In genomic region chr17:39729280-39729851, GRCh38 we compare ENCODE assay signal across 1 cellular context.
TF ChIP-seq lines count a peak whose summit lies in the region.

No MANE protein-coding gene starts in this region.

TF ChIP-seq in HepG2, 621 proteins besides CTCF, POLR2A, EP300 and RAD21:
- TF ChIP-seq SRF (IDR thresholded peaks at IDR 0.05; ENCODE audit: low read depth, low read length) (no peak), POLR2G (IDR thresholded peaks at IDR 0.05; ENCODE audit: low read depth, low read length) (0 out of 2 replicates have a peak, but pooled peaks have one; percentile 5), FOXO4 (CRISPR knock-in tag; conservative IDR thresholded peaks at IDR 0.05) (0 out of 2 replicates have a peak, but pooled peaks have one; percentile 45), ZNF296 (CRISPR knock-in tag; conservative IDR thresholded peaks at IDR 0.05) (0 out of 2 replicates have a peak, but pooled peaks have one; percentile 33), RBM22 (optimal IDR thresholded peaks at IDR 0.05; ENCODE audit: low read length) (peak; percentile 76), AHDC1 (CRISPR knock-in tag; IDR thresholded peaks at IDR 0.05; ENCODE audit: borderline replicate concordance) (no peak)
